In genomic region chr9:136247551-136247916, GRCh38 we compare ENCODE assay signal across 27 cellular contexts. TPM values are rescaled to one million over a fixed set of nuclear protein-coding genes. Genes with fewer than 3 reads are reported as not detected.
DNase-seq lines count a peak whose midpoint lies in the region; TF ChIP-seq lines count a peak whose summit lies in the region.
"Had no signal": no experiment of that assay in that cellular context is flagged by ENCODE, and none has a peak within 500 bp of the region (broad histone marks: within the 10 kb centered on the region; RNA-seq: fewer than 3 reads in every experiment).

No MANE protein-coding gene starts in this region.

- H3K4me1 Mint-ChIP-seq in activated naive CD8-positive, alpha-beta T cell (ENCODE audit: low read depth) = peaks cover 27% of the 10 kb centered on the region
- H3K4me1 Mint-ChIP-seq in activated naive CD8-positive, alpha-beta T cell treated with anti-CD3 and anti-CD28 coated beads for 36 hours = peaks cover 30% of the 10 kb centered on the region
- peaks cover 29% of the 10 kb centered on the region for H3K4me1 Mint-ChIP-seq in neural crest cell
- peaks cover 26 to 30% (median 28%) of the 10 kb centered on the region in 3 donors for H3K4me1 Mint-ChIP-seq in CD8-positive, alpha-beta memory T cell

- H3K27me3 ChIP-seq in WERI-Rb-1 (ENCODE audit: insufficient read depth, low read depth, severe bottlenecking) = no peaks in the 10 kb centered on the region
- no peaks in the 10 kb centered on the region for H3K27me3 ChIP-seq in CD8-positive, alpha-beta memory T cell (ENCODE audit: insufficient read depth, low read length, poor library complexity, severe bottlenecking)
- H3K27me3 ChIP-seq: BE2C, MG63 had no signal

- intact Hi-C loops in posterior vena cava (cut with DNase I) = no loop called here

- TF ChIP-seq CTCF in WERI-Rb-1 (IDR thresholded peaks at IDR 0.05; ENCODE audit: low read depth, low read length) (no peak), neural crest cell (conservative IDR thresholded peaks at IDR 0.05) (no peak)

- no peak overlapping the region for H3K4me3 ChIP-seq in WERI-Rb-1 (ENCODE audit: low read depth, low read length)
- no peak overlapping the region for H3K4me3 ChIP-seq in CD8-positive, alpha-beta memory T cell (ENCODE audit: low read length)
- H3K4me3 ChIP-seq: GM12878, MG63 had no signal

- no peaks in the 10 kb centered on the region for H3K9me3 ChIP-seq in WERI-Rb-1 (ENCODE audit: severe bottlenecking)
- no peaks in the 10 kb centered on the region for H3K9me3 ChIP-seq in CD8-positive, alpha-beta memory T cell (ENCODE audit: low read length)
- H3K9me3 ChIP-seq: BE2C, Caco-2, MG63 had no signal

- CTCF ChIA-PET in CD8-positive, alpha-beta memory T cell (lab: Charles Lee) = no interaction called here

- peak overlapping the region; percentile 7 for H3K4me3 Mint-ChIP-seq in activated naive CD8-positive, alpha-beta T cell
- no peak overlapping the region for H3K4me3 Mint-ChIP-seq in activated naive CD8-positive, alpha-beta T cell treated with anti-CD3 and anti-CD28 coated beads for 36 hours
- H3K4me3 Mint-ChIP-seq in neural crest cell = peak overlapping the region; percentile 36
- peak overlapping the region in 2 of 7 donors; percentile 12 to 69 for H3K4me3 Mint-ChIP-seq in CD8-positive, alpha-beta memory T cell

- H3K4me1 ChIP-seq in CD8-positive, alpha-beta memory T cell (ENCODE audit: insufficient read depth, low read length) = peaks cover 28% of the 10 kb centered on the region

- no peaks in the 10 kb centered on the region for H3K27me3 Mint-ChIP-seq in activated naive CD8-positive, alpha-beta T cell
- no peaks in the 10 kb centered on the region for H3K27me3 Mint-ChIP-seq in activated naive CD8-positive, alpha-beta T cell treated with anti-CD3 and anti-CD28 coated beads for 36 hours
- no peaks in the 10 kb centered on the region for H3K27me3 Mint-ChIP-seq in neural crest cell (ENCODE audit: low read depth)
- no peaks in the 10 kb centered on the region for H3K27me3 Mint-ChIP-seq in CD8-positive, alpha-beta memory T cell

- H3K27ac Mint-ChIP-seq in activated naive CD8-positive, alpha-beta T cell = no peak overlapping the region
- no peak overlapping the region for H3K27ac Mint-ChIP-seq in activated naive CD8-positive, alpha-beta T cell treated with anti-CD3 and anti-CD28 coated beads for 36 hours
- no peak overlapping the region for H3K27ac Mint-ChIP-seq in neural crest cell (ENCODE audit: unreplicated experiment)
- peak overlapping the region in 2 of 8 donors; percentile 7 to 62 for H3K27ac Mint-ChIP-seq in CD8-positive, alpha-beta memory T cell

- no peak for DNase-seq in activated naive CD8-positive, alpha-beta T cell treated with anti-CD3 and anti-CD28 coated beads for 36 hours
- DNase-seq in WERI-Rb-1 = no peak
- DNase-seq in neural crest cell (ENCODE audit: low read depth, low spot score) = no peak
- no peak for DNase-seq in posterior vena cava (ENCODE audit: low spot score)
- DNase-seq in activated CD4-positive, alpha-beta T cell treated with anti-CD3 and anti-CD28 coated beads, Interleukin-2, amount 50 U/mL, for 4 hours = no peak
- DNase-seq in CD8-positive, alpha-beta memory T cell = no peak
- DNase-seq: BE2C; Caco-2; CD4-positive, CD25-positive, alpha-beta regulatory T cell; GDM1; GOT3; HCEC 1CT; KBM-7; MG63; NCI-H1105 treated with DMSO at 0.1 percent for 48 hours; NCI-H146; NCI-H1930; NCI-H2107; NCI-H524; NCI-H774; PC-3; SHP77 had no signal

- POLR2A ChIA-PET in CD8-positive, alpha-beta memory T cell (lab: Charles Lee) = no interaction called here

- peaks cover 19% of the 10 kb centered on the region for H3K36me3 ChIP-seq in WERI-Rb-1
- no peaks in the 10 kb centered on the region for H3K36me3 ChIP-seq in CD8-positive, alpha-beta memory T cell (ENCODE audit: insufficient read depth, low read length)

- peak overlapping the region; percentile 37 for H3K27ac ChIP-seq in WERI-Rb-1
- no peak overlapping the region for H3K27ac ChIP-seq in CD8-positive, alpha-beta memory T cell (ENCODE audit: low read depth, low read length)
- H3K27ac ChIP-seq: 22Rv1 had no signal

- H3K36me3 Mint-ChIP-seq in activated naive CD8-positive, alpha-beta T cell = no peaks in the 10 kb centered on the region
- H3K36me3 Mint-ChIP-seq in activated naive CD8-positive, alpha-beta T cell treated with anti-CD3 and anti-CD28 coated beads for 36 hours = peaks cover 3% of the 10 kb centered on the region
- H3K36me3 Mint-ChIP-seq in neural crest cell (ENCODE audit: low read depth) = no peaks in the 10 kb centered on the region
- peaks cover 0 to 5% (median 0%) of the 10 kb centered on the region in 3 donors for H3K36me3 Mint-ChIP-seq in CD8-positive, alpha-beta memory T cell
- H3K36me3 Mint-ChIP-seq: CD4-positive, CD25-positive, alpha-beta regulatory T cell had no signal

- no peaks in the 10 kb centered on the region for H3K9me3 Mint-ChIP-seq in activated naive CD8-positive, alpha-beta T cell (ENCODE audit: low read depth)
- H3K9me3 Mint-ChIP-seq in activated naive CD8-positive, alpha-beta T cell treated with anti-CD3 and anti-CD28 coated beads for 36 hours = no peaks in the 10 kb centered on the region
- H3K9me3 Mint-ChIP-seq in neural crest cell = no peaks in the 10 kb centered on the region
- H3K9me3 Mint-ChIP-seq in CD8-positive, alpha-beta memory T cell = no peaks in the 10 kb centered on the region
- H3K9me3 Mint-ChIP-seq: CD4-positive, CD25-positive, alpha-beta regulatory T cell had no signal

RNA-seq across cellular contexts. Expression of gene QSOX2, which starts 1.9 kb away (rescaled TPM):
- 10 to 100 TPM; 17.0 to 18.3 TPM for total RNA-seq in activated naive CD8-positive, alpha-beta T cell treated with anti-CD3 and anti-CD28 coated beads for 36 hours
- 28.0 and 28.7 TPM in 2 replicates for total RNA-seq in neural crest cell
- 1 to 10 TPM; 5.8 to 6.6 TPM for total RNA-seq in posterior vena cava
- total RNA-seq in CD8-positive, alpha-beta memory T cell = 10 to 100 TPM; 14.6 to 15.3 TPM
- polyA plus RNA-seq in CD8-positive, alpha-beta memory T cell = 0.66 TPM

RNA-seq across cellular contexts. Expression of gene LHX3, which starts 42.6 kb away (rescaled TPM):
- not detected for total RNA-seq in activated naive CD8-positive, alpha-beta T cell treated with anti-CD3 and anti-CD28 coated beads for 36 hours
- total RNA-seq in neural crest cell (0.07 TPM in 1 of 2 replicates, not detected in the other), posterior vena cava (not detected)
- not detected for total RNA-seq in CD8-positive, alpha-beta memory T cell
- not detected for polyA plus RNA-seq in CD8-positive, alpha-beta memory T cell
- total RNA-seq: CD4-positive, CD25-positive, alpha-beta regulatory T cell; GM12878; PC-3; RPMI7951; SK-MEL-5 had no signal
- polyA plus RNA-seq: CD4-positive, CD25-positive, alpha-beta regulatory T cell; GM12878 had no signal

RNA-seq across cellular contexts. Expression of gene CCDC187, which starts 56.4 kb away (rescaled TPM):
- total RNA-seq in activated naive CD8-positive, alpha-beta T cell treated with anti-CD3 and anti-CD28 coated beads for 36 hours = not detected
- total RNA-seq in neural crest cell = 0.07 TPM in 1 of 2 replicates, not detected in the other
- total RNA-seq in posterior vena cava = not detected
- not detected for total RNA-seq in CD8-positive, alpha-beta memory T cell
- polyA plus RNA-seq in CD8-positive, alpha-beta memory T cell = not detected
- total RNA-seq: CD4-positive, CD25-positive, alpha-beta regulatory T cell; RPMI7951; SK-MEL-5 had no signal
- polyA plus RNA-seq: CD4-positive, CD25-positive, alpha-beta regulatory T cell had no signal
